6 cellular contexts compared by ENCODE assay signal in the genomic region with DNA sequence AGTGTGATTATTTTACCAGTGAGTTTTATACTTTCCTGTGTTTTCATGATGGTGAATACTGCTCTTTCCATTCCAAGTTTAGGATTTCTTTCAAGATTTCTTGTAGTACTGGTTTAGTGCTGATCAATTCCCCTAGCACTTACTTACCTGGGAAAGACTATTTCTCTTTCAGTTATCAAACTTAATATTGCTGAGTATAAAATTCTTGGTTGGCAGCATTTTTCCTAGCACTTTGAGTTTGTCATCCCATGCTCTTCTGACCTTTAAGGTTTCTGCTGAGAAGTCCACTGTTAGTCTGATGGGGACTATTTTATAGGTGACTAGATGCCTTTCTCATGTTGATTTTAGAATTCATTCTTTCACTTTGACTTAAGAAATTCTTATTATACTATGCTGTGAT.
"Had no signal": no experiment of that assay in that cellular context is flagged by ENCODE, and none has a peak within 500 bp of the region (broad histone marks: within the 10 kb centered on the region; RNA-seq: fewer than 3 reads in every experiment).

No MANE protein-coding gene starts in this region.

- H3K27me3 Mint-ChIP-seq: IgD-negative memory B cell had no signal

- H3K4me3 ChIP-seq: K562 had no signal

- H3K36me3 Mint-ChIP-seq: IgD-negative memory B cell had no signal

- H3K27ac ChIP-seq: HL-60 had no signal

- DNase-seq: IMR-90, KBM-7, KG1 had no signal

- H3K4me3 Mint-ChIP-seq: IgD-negative memory B cell had no signal
